16 cellular contexts compared by ENCODE assay signal in genomic region chr19:29675120-29675649, GRCh38. TPM values are rescaled to one million over a fixed set of nuclear protein-coding genes. Genes with fewer than 3 reads are reported as not detected.
DNase-seq lines count a peak whose midpoint lies in the region; ATAC-seq and TF ChIP-seq lines count a peak whose summit lies in the region.
"Had no signal": no experiment of that assay in that cellular context is flagged by ENCODE, and none has a peak within 500 bp of the region (broad histone marks: within the 10 kb centered on the region; RNA-seq: fewer than 3 reads in every experiment).

No MANE protein-coding gene starts in this region.

- peaks cover 6% of the 10 kb centered on the region for H3K36me3 ChIP-seq in breast epithelium
- peaks cover 0 to 18% (median 9%) of the 10 kb centered on the region in 4 donors for H3K36me3 ChIP-seq in right lobe of liver
- H3K36me3 ChIP-seq: colonic mucosa had no signal

- POLR2A ChIA-PET in MCF 10A (lab: Yijun Ruan, JAX) (no interaction called here), T-cell (lab: Charles Lee) (interaction anchor here in 1 of 2 donors (0.5 to 0.6 kb wide), 2 partner anchors 24 to 463 kb away, joined by 3 to 10 read pairs; no protein-coding TSS in a partner anchor)

- H3K27ac ChIP-seq in breast epithelium (peak overlapping the region; percentile 67 to 82), right lobe of liver (peak overlapping the region in 2 of 3 donors; percentile 61 to 80), substantia nigra (ENCODE audit: low read depth, low read length, poor library complexity, severe bottlenecking) (peak overlapping the region; percentile 100)
- H3K27ac ChIP-seq: colonic mucosa, epithelial cell of prostate, parathyroid adenoma, RWPE1 had no signal

- H3K27ac Mint-ChIP-seq in MCF 10A (ENCODE audit: low read depth, unreplicated experiment) (no peak overlapping the region), T-cell (peak overlapping the region; percentile 90)
- H3K27ac Mint-ChIP-seq: stimulated activated naive CD8-positive, alpha-beta T cell treated with anti-CD3 and anti-CD28 coated beads, Interleukin-15, Interleukin-2, amounts not matched to agents 100 ng/mL and 50 ng/mL, for 24 hours; WTC11 had no signal

- no TSS peak for BruUV-seq in MCF 10A (replicated peaks; lab: Mats Ljungman, UMichigan)

- CTCF ChIA-PET in MCF 10A (lab: Yijun Ruan, JAX), result interaction anchor here (0.6 kb wide), 1 partner anchor 41 kb away, joined by 4 read pairs; no protein-coding TSS in a partner anchor
- CTCF ChIA-PET in T-cell (lab: Charles Lee), result interaction anchor here in 1 of 2 donors (0.6 to 1.3 kb wide), 2 partner anchors 41 to 60 kb away, joined by 3 to 8 read pairs; no protein-coding TSS in a partner anchor

- peak in 1 of 2 donors; percentile 19 for DNase-seq in breast epithelium (ENCODE audit: low spot score in 2 of 2)
- no peak for DNase-seq in MCF 10A (ENCODE audit: unreplicated experiment)
- no peak for DNase-seq in T-cell
- DNase-seq in right lobe of liver, result peak in 1 of 3 donors; percentile 55
- DNase-seq in substantia nigra (lab: John Stamatoyannopoulos, UW), result no peak
- no peak for DNase-seq in NCI-H187 (lab: John Stamatoyannopoulos, UW)
- DNase-seq in dermis blood vessel endothelial cell, result no peak
- DNase-seq: colonic mucosa; stimulated activated CD4-positive, alpha-beta T cell treated with anti-CD3 and anti-CD28 coated beads, Interleukin-12 subunit alpha, Interleukin-12 subunit beta, amount 100 ng/mL, for 4 hours; T-helper 1 cell had no signal

- H3K27me3 ChIP-seq in breast epithelium (no peaks in the 10 kb centered on the region), right lobe of liver (no peaks in the 10 kb centered on the region)
- H3K27me3 ChIP-seq: colonic mucosa had no signal

- H3K9me3 Mint-ChIP-seq in MCF 10A (ENCODE audit: unreplicated experiment), result no peaks in the 10 kb centered on the region
- no peaks in the 10 kb centered on the region for H3K9me3 Mint-ChIP-seq in T-cell
- H3K9me3 Mint-ChIP-seq: stimulated activated naive CD8-positive, alpha-beta T cell treated with anti-CD3 and anti-CD28 coated beads, Interleukin-15, Interleukin-2, amounts not matched to agents 100 ng/mL and 50 ng/mL, for 24 hours; WTC11 had no signal

- no CpG with 5 or more reads among the region's 10 CpGs for WGBS in right lobe of liver (ENCODE audit: insufficient coverage, low coverage, low lambda C conversion rate, missing lambda C conversion rate)

- H3K4me1 ChIP-seq in breast epithelium, result peaks cover 24 to 62% of the 10 kb centered on the region in 2 donors
- peaks cover 0 to 93% (median 46%) of the 10 kb centered on the region in 4 donors for H3K4me1 ChIP-seq in right lobe of liver
- H3K4me1 ChIP-seq: colonic mucosa had no signal

- H3K4me1 Mint-ChIP-seq in MCF 10A (ENCODE audit: insufficient read depth, unreplicated experiment) (peaks cover 18% of the 10 kb centered on the region), T-cell (peaks cover 73 to 93% (median 91%) of the 10 kb centered on the region in 3 donors)

- ATAC-seq in T-cell (replicated peaks in 1 of 4) (no peak), right lobe of liver (no peak), GM18520 (IDR thresholded peaks at IDR 0.05; ENCODE audit: unreplicated experiment) (no peak)
- ATAC-seq: WTC11 had no signal

- no peak for TF ChIP-seq CTCF in breast epithelium (IDR thresholded peaks at IDR 0.05)
- no peak for TF ChIP-seq CTCF in MCF 10A (IDR thresholded peaks at IDR 0.05; ENCODE audit: unreplicated experiment)
- no peak for TF ChIP-seq CTCF in right lobe of liver (IDR thresholded peaks at IDR 0.05)

- no peak overlapping the region for H3K4me3 Mint-ChIP-seq in MCF 10A (ENCODE audit: unreplicated experiment)
- H3K4me3 Mint-ChIP-seq in T-cell, result peak overlapping the region in 1 of 3 donors; percentile 67
- H3K4me3 Mint-ChIP-seq: stimulated activated naive CD8-positive, alpha-beta T cell treated with anti-CD3 and anti-CD28 coated beads, Interleukin-15, Interleukin-2, amounts not matched to agents 100 ng/mL and 50 ng/mL, for 24 hours; WTC11 had no signal

- TF ChIP-seq POLR2A in breast epithelium (IDR thresholded peaks at IDR 0.05) (no peak), right lobe of liver (IDR thresholded peaks at IDR 0.05) (no peak)

- H3K9me3 ChIP-seq in breast epithelium (no peaks in the 10 kb centered on the region), right lobe of liver (no peaks in the 10 kb centered on the region)
- H3K9me3 ChIP-seq: colonic mucosa had no signal

- H3K27me3 Mint-ChIP-seq in MCF 10A (ENCODE audit: insufficient read depth, unreplicated experiment) (no peaks in the 10 kb centered on the region), T-cell (no peaks in the 10 kb centered on the region)
- H3K27me3 Mint-ChIP-seq: stimulated activated naive CD8-positive, alpha-beta T cell treated with anti-CD3 and anti-CD28 coated beads, Interleukin-15, Interleukin-2, amounts not matched to agents 100 ng/mL and 50 ng/mL, for 24 hours had no signal

- intact Hi-C loops in breast epithelium (cut with DNase I; ENCODE audit: low total_unique reads), result no loop called here
- intact Hi-C loops in MCF 10A (cut with micrococcal nuclease), result no loop called here
- intact Hi-C loops in right lobe of liver (cut with DNase I), result loop anchor here (10.0 kb wide), 1 partner anchor 60 kb away; no protein-coding TSS in a partner anchor

- H3K4me3 ChIP-seq in breast epithelium, result no peak overlapping the region
- no peak overlapping the region for H3K4me3 ChIP-seq in right lobe of liver
- H3K4me3 ChIP-seq: colonic mucosa had no signal

- H3K36me3 Mint-ChIP-seq in MCF 10A (ENCODE audit: insufficient read depth, unreplicated experiment) (peaks cover 14% of the 10 kb centered on the region), T-cell (peaks cover 23% of the 10 kb centered on the region)

RNA-seq across cellular contexts. Expression of gene PLEKHF1, which starts 9.9 kb away (rescaled TPM):
- 10 to 100 TPM; 29.8 to 71.4 (median 58.7) TPM for total RNA-seq in breast epithelium
- 2.9 and 9.6 TPM in 2 replicates for total RNA-seq in MCF 10A (2022)
- total RNA-seq in T-cell, result 10 to 100 TPM; 13.2 to 42.6 (median 34.5) TPM
- 10 to 100 TPM in 2 of 6 experiments, 1 to 10 TPM in 4; 5.6 to 13.8 (median 9.8) TPM for total RNA-seq in right lobe of liver
- total RNA-seq in dermis blood vessel endothelial cell, result 12.3 and 14.2 TPM in 2 replicates

RNA-seq across cellular contexts. Expression of gene C19orf12, which starts 39.9 kb away (rescaled TPM):
- total RNA-seq in breast epithelium (100 to 1,000 TPM in 1 of 3 donors, 10 to 100 TPM in 2; 42.7 to 230 (median 53.7) TPM), MCF 10A (2022) (20.2 and 21.6 TPM in 2 replicates), T-cell (10 to 100 TPM; 25.1 to 38.7 (median 34.2) TPM), right lobe of liver (10 to 100 TPM; 35.2 to 62.8 (median 52.4) TPM), dermis blood vessel endothelial cell (25.7 and 29.8 TPM in 2 replicates)

Comparison
In these comparisons a context has a peak if more than half of its experiments do, and no peak if none do; other contexts are left out.
1. intact Hi-C loops: an anchor here in right lobe of liver (10.0 kb wide); none called in breast epithelium and MCF 10A.